ENCODE assay signal across 1 cellular context in the genomic region with DNA sequence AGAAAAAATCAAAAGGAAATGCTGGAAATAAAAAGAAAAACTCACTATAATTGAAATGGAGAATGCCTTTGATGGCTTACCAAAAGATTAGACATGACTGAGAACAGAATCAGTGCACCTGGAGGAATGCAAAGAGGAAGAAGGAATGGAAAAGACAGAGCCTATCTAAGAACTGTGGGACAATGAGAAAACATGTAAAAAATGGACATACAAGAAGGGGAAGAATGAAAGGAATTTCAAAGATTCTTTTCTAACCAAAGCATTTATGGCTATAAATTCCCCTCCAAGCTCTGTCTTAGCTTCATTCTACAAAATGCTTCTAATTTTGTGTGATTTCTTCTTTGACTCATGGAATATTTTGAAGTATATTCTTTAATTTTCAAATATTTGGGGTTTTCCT.
TF ChIP-seq lines count a peak whose summit lies in the region.

No MANE protein-coding gene starts in this region.

TF ChIP-seq in GM23338, 12 proteins besides CTCF, POLR2A, EP300 and RAD21:
- TF ChIP-seq, protein P1, sequence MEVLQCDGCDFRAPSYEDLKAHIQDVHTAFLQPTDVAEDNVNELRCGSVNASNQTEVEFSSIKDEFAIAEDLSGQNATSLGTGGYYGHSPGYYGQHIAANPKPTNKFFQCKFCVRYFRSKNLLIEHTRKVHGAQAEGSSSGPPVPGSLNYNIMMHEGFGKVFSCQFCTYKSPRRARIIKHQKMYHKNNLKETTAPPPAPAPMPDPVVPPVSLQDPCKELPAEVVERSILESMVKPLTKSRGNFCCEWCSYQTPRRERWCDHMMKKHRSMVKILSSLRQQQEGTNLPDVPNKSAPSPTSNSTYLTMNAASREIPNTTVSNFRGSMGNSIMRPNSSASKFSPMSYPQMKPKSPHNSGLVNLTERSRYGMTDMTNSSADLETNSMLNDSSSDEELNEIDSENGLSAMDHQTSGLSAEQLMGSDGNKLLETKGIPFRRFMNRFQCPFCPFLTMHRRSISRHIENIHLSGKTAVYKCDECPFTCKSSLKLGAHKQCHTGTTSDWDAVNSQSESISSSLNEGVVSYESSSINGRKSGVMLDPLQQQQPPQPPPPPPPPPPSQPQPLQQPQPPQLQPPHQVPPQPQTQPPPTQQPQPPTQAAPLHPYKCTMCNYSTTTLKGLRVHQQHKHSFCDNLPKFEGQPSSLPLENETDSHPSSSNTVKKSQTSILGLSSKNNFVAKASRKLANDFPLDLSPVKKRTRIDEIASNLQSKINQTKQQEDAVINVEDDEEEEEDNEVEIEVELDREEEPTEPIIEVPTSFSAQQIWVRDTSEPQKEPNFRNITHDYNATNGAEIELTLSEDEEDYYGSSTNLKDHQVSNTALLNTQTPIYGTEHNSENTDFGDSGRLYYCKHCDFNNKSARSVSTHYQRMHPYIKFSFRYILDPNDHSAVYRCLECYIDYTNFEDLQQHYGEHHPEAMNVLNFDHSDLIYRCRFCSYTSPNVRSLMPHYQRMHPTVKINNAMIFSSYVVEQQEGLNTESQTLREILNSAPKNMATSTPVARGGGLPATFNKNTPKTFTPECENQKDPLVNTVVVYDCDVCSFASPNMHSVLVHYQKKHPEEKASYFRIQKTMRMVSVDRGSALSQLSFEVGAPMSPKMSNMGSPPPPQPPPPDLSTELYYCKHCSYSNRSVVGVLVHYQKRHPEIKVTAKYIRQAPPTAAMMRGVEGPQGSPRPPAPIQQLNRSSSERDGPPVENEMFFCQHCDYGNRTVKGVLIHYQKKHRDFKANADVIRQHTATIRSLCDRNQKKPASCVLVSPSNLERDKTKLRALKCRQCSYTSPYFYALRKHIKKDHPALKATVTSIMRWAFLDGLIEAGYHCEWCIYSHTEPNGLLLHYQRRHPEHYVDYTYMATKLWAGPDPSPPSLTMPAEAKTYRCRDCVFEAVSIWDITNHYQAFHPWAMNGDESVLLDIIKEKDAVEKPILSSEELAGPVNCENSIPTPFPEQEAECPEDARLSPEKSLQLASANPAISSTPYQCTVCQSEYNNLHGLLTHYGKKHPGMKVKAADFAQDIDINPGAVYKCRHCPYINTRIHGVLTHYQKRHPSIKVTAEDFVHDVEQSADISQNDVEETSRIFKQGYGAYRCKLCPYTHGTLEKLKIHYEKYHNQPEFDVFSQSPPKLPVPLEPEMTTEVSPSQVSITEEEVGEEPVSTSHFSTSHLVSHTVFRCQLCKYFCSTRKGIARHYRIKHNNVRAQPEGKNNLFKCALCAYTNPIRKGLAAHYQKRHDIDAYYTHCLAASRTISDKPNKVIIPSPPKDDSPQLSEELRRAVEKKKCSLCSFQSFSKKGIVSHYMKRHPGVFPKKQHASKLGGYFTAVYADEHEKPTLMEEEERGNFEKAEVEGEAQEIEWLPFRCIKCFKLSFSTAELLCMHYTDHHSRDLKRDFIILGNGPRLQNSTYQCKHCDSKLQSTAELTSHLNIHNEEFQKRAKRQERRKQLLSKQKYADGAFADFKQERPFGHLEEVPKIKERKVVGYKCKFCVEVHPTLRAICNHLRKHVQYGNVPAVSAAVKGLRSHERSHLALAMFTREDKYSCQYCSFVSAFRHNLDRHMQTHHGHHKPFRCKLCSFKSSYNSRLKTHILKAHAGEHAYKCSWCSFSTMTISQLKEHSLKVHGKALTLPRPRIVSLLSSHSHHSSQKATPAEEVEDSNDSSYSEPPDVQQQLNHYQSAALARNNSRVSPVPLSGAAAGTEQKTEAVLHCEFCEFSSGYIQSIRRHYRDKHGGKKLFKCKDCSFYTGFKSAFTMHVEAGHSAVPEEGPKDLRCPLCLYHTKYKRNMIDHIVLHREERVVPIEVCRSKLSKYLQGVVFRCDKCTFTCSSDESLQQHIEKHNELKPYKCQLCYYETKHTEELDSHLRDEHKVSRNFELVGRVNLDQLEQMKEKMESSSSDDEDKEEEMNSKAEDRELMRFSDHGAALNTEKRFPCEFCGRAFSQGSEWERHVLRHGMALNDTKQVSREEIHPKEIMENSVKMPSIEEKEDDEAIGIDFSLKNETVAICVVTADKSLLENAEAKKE (CRISPR knock-in tag; IDR thresholded peaks at IDR 0.05) = no peak
- no peak for TF ChIP-seq POLR2AphosphoS5 (IDR thresholded peaks at IDR 0.05; ENCODE audit: low read depth)
- no peak for TF ChIP-seq STAT1 (IDR thresholded peaks at IDR 0.05; ENCODE audit: unreplicated experiment)
- TF ChIP-seq EZH2phosphoT487 (IDR thresholded peaks at IDR 0.05; ENCODE audit: unreplicated experiment) = no peak
- TF ChIP-seq ZNF114 (CRISPR knock-in tag; IDR thresholded peaks at IDR 0.05) = no peak
- TF ChIP-seq CREB1 (CRISPR knock-in tag; IDR thresholded peaks at IDR 0.05; ENCODE audit: low read depth) = no peak
- no peak for TF ChIP-seq ZNF331 (CRISPR knock-in tag; IDR thresholded peaks at IDR 0.05; ENCODE audit: low read depth)
- TF ChIP-seq, protein P2, sequence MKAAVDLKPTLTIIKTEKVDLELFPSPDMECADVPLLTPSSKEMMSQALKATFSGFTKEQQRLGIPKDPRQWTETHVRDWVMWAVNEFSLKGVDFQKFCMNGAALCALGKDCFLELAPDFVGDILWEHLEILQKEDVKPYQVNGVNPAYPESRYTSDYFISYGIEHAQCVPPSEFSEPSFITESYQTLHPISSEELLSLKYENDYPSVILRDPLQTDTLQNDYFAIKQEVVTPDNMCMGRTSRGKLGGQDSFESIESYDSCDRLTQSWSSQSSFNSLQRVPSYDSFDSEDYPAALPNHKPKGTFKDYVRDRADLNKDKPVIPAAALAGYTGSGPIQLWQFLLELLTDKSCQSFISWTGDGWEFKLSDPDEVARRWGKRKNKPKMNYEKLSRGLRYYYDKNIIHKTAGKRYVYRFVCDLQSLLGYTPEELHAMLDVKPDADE (IDR thresholded peaks at IDR 0.05) = no peak
- TF ChIP-seq, protein P3, sequence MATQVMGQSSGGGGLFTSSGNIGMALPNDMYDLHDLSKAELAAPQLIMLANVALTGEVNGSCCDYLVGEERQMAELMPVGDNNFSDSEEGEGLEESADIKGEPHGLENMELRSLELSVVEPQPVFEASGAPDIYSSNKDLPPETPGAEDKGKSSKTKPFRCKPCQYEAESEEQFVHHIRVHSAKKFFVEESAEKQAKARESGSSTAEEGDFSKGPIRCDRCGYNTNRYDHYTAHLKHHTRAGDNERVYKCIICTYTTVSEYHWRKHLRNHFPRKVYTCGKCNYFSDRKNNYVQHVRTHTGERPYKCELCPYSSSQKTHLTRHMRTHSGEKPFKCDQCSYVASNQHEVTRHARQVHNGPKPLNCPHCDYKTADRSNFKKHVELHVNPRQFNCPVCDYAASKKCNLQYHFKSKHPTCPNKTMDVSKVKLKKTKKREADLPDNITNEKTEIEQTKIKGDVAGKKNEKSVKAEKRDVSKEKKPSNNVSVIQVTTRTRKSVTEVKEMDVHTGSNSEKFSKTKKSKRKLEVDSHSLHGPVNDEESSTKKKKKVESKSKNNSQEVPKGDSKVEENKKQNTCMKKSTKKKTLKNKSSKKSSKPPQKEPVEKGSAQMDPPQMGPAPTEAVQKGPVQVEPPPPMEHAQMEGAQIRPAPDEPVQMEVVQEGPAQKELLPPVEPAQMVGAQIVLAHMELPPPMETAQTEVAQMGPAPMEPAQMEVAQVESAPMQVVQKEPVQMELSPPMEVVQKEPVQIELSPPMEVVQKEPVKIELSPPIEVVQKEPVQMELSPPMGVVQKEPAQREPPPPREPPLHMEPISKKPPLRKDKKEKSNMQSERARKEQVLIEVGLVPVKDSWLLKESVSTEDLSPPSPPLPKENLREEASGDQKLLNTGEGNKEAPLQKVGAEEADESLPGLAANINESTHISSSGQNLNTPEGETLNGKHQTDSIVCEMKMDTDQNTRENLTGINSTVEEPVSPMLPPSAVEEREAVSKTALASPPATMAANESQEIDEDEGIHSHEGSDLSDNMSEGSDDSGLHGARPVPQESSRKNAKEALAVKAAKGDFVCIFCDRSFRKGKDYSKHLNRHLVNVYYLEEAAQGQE (IDR thresholded peaks at IDR 0.05; ENCODE audit: unreplicated experiment) = no peak
- TF ChIP-seq JUNB (IDR thresholded peaks at IDR 0.05; ENCODE audit: unreplicated experiment) = no peak
- no peak for TF ChIP-seq NANOG (IDR thresholded peaks at IDR 0.05; ENCODE audit: borderline replicate concordance)
- no peak for TF ChIP-seq EZH2 (IDR thresholded peaks at IDR 0.05; ENCODE audit: low read depth, unreplicated experiment)
